Comparison of ENCODE assay signal across 22 cellular contexts in genomic region chr15:101059381-101060341, GRCh38.
DNase-seq lines count a peak whose midpoint lies in the region; ATAC-seq, FAIRE-seq and TF ChIP-seq lines count a peak whose summit lies in the region.
"Had no signal": no experiment of that assay in that cellular context is flagged by ENCODE, and none has a peak within 500 bp of the region (broad histone marks: within the 10 kb centered on the region; RNA-seq: fewer than 3 reads in every experiment).

No MANE protein-coding gene starts in this region.

- 8% methylated on average over 16 of the region's 16 CpGs for WGBS in K562 (ENCODE audit: insufficient coverage, low coverage, missing lambda C conversion rate)
- 81 to 85% methylated on average over 12 to 16 of the region's 16 CpGs for WGBS in testis, 2 donors

- ATAC-seq in K562 (no peak), GM19467 (IDR thresholded peaks at IDR 0.05; ENCODE audit: unreplicated experiment) (no peak)
- ATAC-seq: activated CD8-positive, alpha-beta T cell treated with anti-CD3 and anti-CD28 coated beads for 36 hours; naive thymus-derived CD8-positive, alpha-beta T cell had no signal

- BruUV-seq in K562 (replicated peaks; lab: Mats Ljungman, UMichigan), result no TSS peak

- CTCF ChIA-PET in K562 (lab: Yijun Ruan, JAX; ENCODE audit: low intra/inter-chr PET ratio), result no interaction called here

- no peak for FAIRE-seq in K562 (lab: Jason Lieb, UNC)
- FAIRE-seq: endothelial cell of umbilical vein, small intestine had no signal

- peaks cover 4% of the 10 kb centered on the region; the same call in 1 of the 2 replicates for H4K20me1 ChIP-seq in K562 (replicated peaks; ENCODE audit: control insufficient read depth, insufficient read depth, low read length)

- TF ChIP-seq CTCF in K562 (IDR thresholded peaks at IDR 0.05 in 2 of 3, conservative IDR thresholded peaks at IDR 0.05 in 1 of 3; ENCODE audit: insufficient read depth in 2 of 3, low read depth in 1 of 3, low read length in 3 of 3), result no peak
- TF ChIP-seq CTCF in testis (IDR thresholded peaks at IDR 0.05), result no peak

- H3K36me3 ChIP-seq in K562 (ENCODE audit: control insufficient read depth, insufficient read depth, low read length) (no peaks in the 10 kb centered on the region), testis (ENCODE audit: low read depth, missing control alignments) (no peaks in the 10 kb centered on the region)

- no peaks in the 10 kb centered on the region for H3K79me2 ChIP-seq in K562 (ENCODE audit: control insufficient read depth, insufficient read depth, low read length)

- no peaks in the 10 kb centered on the region for H3K9me1 ChIP-seq in K562 (ENCODE audit: control insufficient read depth, insufficient read depth, low read length)

- no peak for DNase-seq in K562 (ENCODE audit: extremely low read depth in 1 of 4, low spot score in 3 of 4)
- peak; percentile 76 for DNase-seq in mesenteric fat pad (ENCODE audit: low spot score)
- peak; percentile 10 for DNase-seq in testis
- DNase-seq in NK-92 (lab: John Stamatoyannopoulos, UW; ENCODE audit: unreplicated experiment), result no peak
- no peak for DNase-seq in anterior cingulate cortex (lab: John Stamatoyannopoulos, UW)
- DNase-seq: activated CD8-positive, alpha-beta T cell treated with anti-CD3 and anti-CD28 coated beads for 36 hours; AML-193; COR-L47; cortex of kidney; NCI-H1417 treated with DMSO at 0.1 percent for 48 hours; NCI-H526; SHP77 treated with DMSO at 0.1 percent for 48 hours; small intestine; stimulated activated CD4-positive, alpha-beta T cell treated with anti-CD3 and anti-CD28 coated beads, Interleukin-4, amount 100 ng/mL, for 4 hours; T-helper 1 cell had no signal

- TF ChIP-seq POLR2A in K562 (conservative IDR thresholded peaks at IDR 0.05) (no peak), testis (IDR thresholded peaks at IDR 0.05) (no peak)

- no peak overlapping the region for H2AFZ ChIP-seq in K562 (ENCODE audit: low read depth, low read length)

- H3K4me2 ChIP-seq in K562 (ENCODE audit: insufficient read depth, low read length), result no peak overlapping the region

- H3K27me3 ChIP-seq in K562 (ENCODE audit: control insufficient read depth in 2 of 2, insufficient read depth in 2 of 2, low read length in 2 of 2) (peaks cover 72 to 94% of the 10 kb centered on the region in 2 experiments), testis (no peaks in the 10 kb centered on the region)
- H3K27me3 ChIP-seq: suprapubic skin had no signal

- no peak overlapping the region for H3K27ac ChIP-seq in K562 (ENCODE audit: extremely low read depth, low read depth, low read length)
- no peak overlapping the region for H3K27ac ChIP-seq in testis
- H3K27ac ChIP-seq: prostate gland, suprapubic skin had no signal

- TF ChIP-seq EP300 in K562 (IDR thresholded peaks at IDR 0.05; ENCODE audit: low read length), result no peak

- no peaks in the 10 kb centered on the region for H3K9me3 ChIP-seq in K562 (replicated peaks; ENCODE audit: control insufficient read depth, insufficient read depth, low read depth, low read length)
- H3K9me3 ChIP-seq in testis, result no peaks in the 10 kb centered on the region
- H3K9me3 ChIP-seq: prostate gland, suprapubic skin had no signal

- intact Hi-C loops in K562 (cut with micrococcal nuclease), result no loop called here
- intact Hi-C loops in testis (cut with DNase I; ENCODE audit: low total_unique reads), result no loop called here

- no peak for TF ChIP-seq RAD21 in K562 (CRISPR knock-in tag; conservative IDR thresholded peaks at IDR 0.05 in 1 of 2, IDR thresholded peaks at IDR 0.05 in 1 of 2)

- H3K4me1 ChIP-seq in K562 (replicated peaks in 1 of 2; ENCODE audit: control insufficient read depth in 2 of 2, insufficient read depth in 2 of 2, low read length in 2 of 2), result no peaks in the 10 kb centered on the region; a peak in 1 of 5 replicates
- H3K4me1 ChIP-seq in testis, result peaks cover 13% of the 10 kb centered on the region
- H3K4me1 ChIP-seq: suprapubic skin had no signal

- in situ Hi-C loops in K562 (cut with MboI), result no loop called here

- POLR2A ChIA-PET in K562 (lab: Yijun Ruan, JAX), result interaction anchor here (0.7 to 1.0 kb wide), 3 partner anchors 9 to 412 kb away, joined by 3 to 4 read pairs (median 3); no protein-coding TSS in a partner anchor

- H3K9ac ChIP-seq in K562 (ENCODE audit: insufficient read depth in 1 of 2, low read depth in 2 of 2, low read length in 2 of 2), result no peak overlapping the region

- H3K4me3 ChIP-seq in K562 (no peak overlapping the region), testis (no peak overlapping the region)
- H3K4me3 ChIP-seq: lung, prostate gland, suprapubic skin had no signal

TF ChIP-seq in PFSK-1, 5 proteins besides CTCF, POLR2A, EP300 and RAD21:
- TF ChIP-seq SIN3A (IDR thresholded peaks at IDR 0.05; ENCODE audit: borderline replicate concordance, insufficient read depth, low read length), result no peak
- TF ChIP-seq REST (IDR thresholded peaks at IDR 0.05; ENCODE audit: insufficient read depth in 1 of 2, low read depth in 2 of 2, low read length in 2 of 2), result 0 out of 4 replicates have a peak, but pooled peaks have one; percentile 20 to 56

TF ChIP-seq in K562, 482 proteins besides CTCF, POLR2A, EP300 and RAD21:
- peak; percentile 27; the same call in 1 of the 2 replicates for TF ChIP-seq ZNF263 (CRISPR knock-in tag; IDR thresholded peaks at IDR 0.05; ENCODE audit: borderline replicate concordance)
- no peak for TF ChIP-seq PBX2 (CRISPR knock-in tag; IDR thresholded peaks at IDR 0.05; ENCODE audit: low read depth)
- no peak for TF ChIP-seq PBX2 (tag; conservative IDR thresholded peaks at IDR 0.05; ENCODE audit: low read depth)

Comparison
In these comparisons a context has a peak if more than half of its experiments do, and no peak if none do; other contexts are left out.
1. DNase-seq: peak in mesenteric fat pad (single experiment) and testis (single experiment); none in K562 (0 of 4), NK-92 (single experiment) and anterior cingulate cortex (0 of 58).